Comparison of ENCODE assay signal across 35 cellular contexts in genomic region chr18:75044296-75044695, GRCh38.
"Had no signal": no experiment of that assay in that cellular context is flagged by ENCODE, and none has a peak within 500 bp of the region (broad histone marks: within the 10 kb centered on the region; RNA-seq: fewer than 3 reads in every experiment).

No MANE protein-coding gene starts in this region.

- H3K4me3 Mint-ChIP-seq: activated CD4-positive, alpha-beta memory T cell treated with anti-CD3 and anti-CD28 coated beads for 36 hours; activated CD4-positive, alpha-beta T cell treated with anti-CD3 and anti-CD28 coated beads for 36 hours; activated CD4-positive, alpha-beta T cell treated with anti-CD3 and anti-CD28 coated beads, Interleukin-2, amount 10 ng/mL, durations not matched to agents 24 days and 14 days; activated CD8-positive, alpha-beta memory T cell treated with anti-CD3 and anti-CD28 coated beads, Interleukin-2, amount 10 ng/mL, durations not matched to agents 7 days and 5 days; activated CD8-positive, alpha-beta T cell treated with anti-CD3 and anti-CD28 coated beads, Interleukin-2, amount 10 ng/mL, durations not matched to agents 7 days and 5 days; activated naive CD4-positive, alpha-beta T cell treated with anti-CD3 and anti-CD28 coated beads, Interleukin-2, amount 50 U/mL, for 24 hours; activated naive CD8-positive, alpha-beta T cell treated with anti-CD3 and anti-CD28 coated beads for 36 hours; activated naive CD8-positive, alpha-beta T cell treated with anti-CD3 and anti-CD28 coated beads, Interleukin-2, amount 50 U/mL, for 24 hours; activated T-cell treated with anti-CD3 and anti-CD28 coated beads, Interleukin-2, amount 50 U/mL, for 24 hours; activated T-helper 17 cell treated with anti-CD3 and anti-CD28 coated beads, Interleukin-2, amount 50 U/mL, for 72 hours; brain; T-helper 17 cell; T-helper 2 cell treated with Interferon-gamma antibody and Interleukin-4, amounts not matched to agents 5 μg/mL and 100 μg/mL, for 36 hours had no signal

- H3K4me1 Mint-ChIP-seq: activated CD4-positive, alpha-beta T cell treated with anti-CD3 and anti-CD28 coated beads for 36 hours; activated CD4-positive, alpha-beta T cell treated with anti-CD3 and anti-CD28 coated beads, Interleukin-2, amount 10 ng/mL, durations not matched to agents 24 days and 14 days; activated CD8-positive, alpha-beta memory T cell treated with anti-CD3 and anti-CD28 coated beads, Interleukin-2, amount 10 ng/mL, durations not matched to agents 7 days and 5 days; activated naive CD4-positive, alpha-beta T cell treated with anti-CD3 and anti-CD28 coated beads, Interleukin-2, amount 50 U/mL, for 24 hours; activated naive CD8-positive, alpha-beta T cell treated with anti-CD3 and anti-CD28 coated beads for 36 hours; activated naive CD8-positive, alpha-beta T cell treated with anti-CD3 and anti-CD28 coated beads, Interleukin-2, amount 50 U/mL, for 24 hours had no signal

- H3K4me3 ChIP-seq: adrenal gland, breast epithelium, cardiac muscle cell, colonic mucosa, esophagus squamous epithelium had no signal

- H3K36me3 Mint-ChIP-seq: activated CD4-positive, alpha-beta memory T cell treated with anti-CD3 and anti-CD28 coated beads for 36 hours; activated CD8-positive, alpha-beta memory T cell treated with anti-CD3 and anti-CD28 coated beads, Interleukin-2, amount 10 ng/mL, durations not matched to agents 7 days and 5 days had no signal

- H3K9me3 ChIP-seq: adrenal gland, breast epithelium, colonic mucosa, esophagus squamous epithelium had no signal

- H3K27me3 Mint-ChIP-seq: activated CD4-positive, alpha-beta memory T cell treated with anti-CD3 and anti-CD28 coated beads for 36 hours; activated CD4-positive, alpha-beta T cell treated with anti-CD3 and anti-CD28 coated beads for 36 hours; activated CD4-positive, alpha-beta T cell treated with anti-CD3 and anti-CD28 coated beads, Interleukin-2, amount 10 ng/mL, durations not matched to agents 24 days and 14 days; activated CD8-positive, alpha-beta memory T cell treated with anti-CD3 and anti-CD28 coated beads, Interleukin-2, amount 10 ng/mL, durations not matched to agents 7 days and 5 days; activated naive CD4-positive, alpha-beta T cell treated with anti-CD3 and anti-CD28 coated beads, Interleukin-2, amount 50 U/mL, for 24 hours; activated naive CD8-positive, alpha-beta T cell treated with anti-CD3 and anti-CD28 coated beads for 36 hours; activated naive CD8-positive, alpha-beta T cell treated with anti-CD3 and anti-CD28 coated beads, Interleukin-2, amount 50 U/mL, for 24 hours; activated T-cell treated with anti-CD3 and anti-CD28 coated beads, Interleukin-2, amount 50 U/mL, for 24 hours; activated T-helper 17 cell treated with anti-CD3 and anti-CD28 coated beads, Interleukin-2, amount 50 U/mL, for 72 hours; brain; T-helper 17 cell had no signal

- H3K9me3 Mint-ChIP-seq: activated CD4-positive, alpha-beta memory T cell treated with anti-CD3 and anti-CD28 coated beads for 36 hours; activated CD4-positive, alpha-beta T cell treated with anti-CD3 and anti-CD28 coated beads, Interleukin-2, amount 10 ng/mL, durations not matched to agents 24 days and 14 days; activated naive CD4-positive, alpha-beta T cell treated with anti-CD3 and anti-CD28 coated beads, Interleukin-2, amount 50 U/mL, for 24 hours; activated naive CD8-positive, alpha-beta T cell treated with anti-CD3 and anti-CD28 coated beads for 36 hours; activated naive CD8-positive, alpha-beta T cell treated with anti-CD3 and anti-CD28 coated beads, Interleukin-2, amount 50 U/mL, for 24 hours; activated T-cell treated with anti-CD3 and anti-CD28 coated beads, Interleukin-2, amount 50 U/mL, for 24 hours; activated T-helper 17 cell treated with anti-CD3 and anti-CD28 coated beads, Interleukin-2, amount 50 U/mL, for 72 hours; T-helper 2 cell treated with Interferon-gamma antibody and Interleukin-4, amounts not matched to agents 5 μg/mL and 100 μg/mL, for 36 hours had no signal

- ATAC-seq: activated CD4-positive, alpha-beta T cell treated with anti-CD3 and anti-CD28 coated beads for 36 hours; activated CD8-positive, alpha-beta memory T cell treated with anti-CD3 and anti-CD28 coated beads, Interleukin-2, amount 10 ng/mL, durations not matched to agents 7 days and 5 days; activated CD8-positive, alpha-beta T cell treated with anti-CD3 and anti-CD28 coated beads, Interleukin-2, amount 10 ng/mL, durations not matched to agents 7 days and 5 days; activated naive CD8-positive, alpha-beta T cell treated with anti-CD3 and anti-CD28 coated beads, Interleukin-2, amount 50 U/mL, for 24 hours; activated T-helper 17 cell treated with anti-CD3 and anti-CD28 coated beads, Interleukin-2, amount 50 U/mL, for 72 hours; T-helper 17 cell had no signal

- H3K27ac ChIP-seq: adrenal gland, breast epithelium, cardiac muscle cell, colonic mucosa, epithelial cell of prostate, esophagus squamous epithelium had no signal

- H3K27ac Mint-ChIP-seq: activated CD4-positive, alpha-beta memory T cell treated with anti-CD3 and anti-CD28 coated beads for 36 hours; activated CD4-positive, alpha-beta T cell treated with anti-CD3 and anti-CD28 coated beads for 36 hours; activated CD4-positive, alpha-beta T cell treated with anti-CD3 and anti-CD28 coated beads, Interleukin-2, amount 10 ng/mL, durations not matched to agents 24 days and 14 days; activated CD8-positive, alpha-beta memory T cell treated with anti-CD3 and anti-CD28 coated beads, Interleukin-2, amount 10 ng/mL, durations not matched to agents 7 days and 5 days; activated CD8-positive, alpha-beta T cell treated with anti-CD3 and anti-CD28 coated beads, Interleukin-2, amount 10 ng/mL, durations not matched to agents 7 days and 5 days; activated naive CD4-positive, alpha-beta T cell treated with anti-CD3 and anti-CD28 coated beads, Interleukin-2, amount 50 U/mL, for 24 hours; activated naive CD8-positive, alpha-beta T cell treated with anti-CD3 and anti-CD28 coated beads for 36 hours; activated naive CD8-positive, alpha-beta T cell treated with anti-CD3 and anti-CD28 coated beads, Interleukin-2, amount 50 U/mL, for 24 hours; activated T-cell treated with anti-CD3 and anti-CD28 coated beads, Interleukin-2, amount 50 U/mL, for 24 hours; activated T-helper 17 cell treated with anti-CD3 and anti-CD28 coated beads, Interleukin-2, amount 50 U/mL, for 72 hours; T-helper 17 cell; T-helper 2 cell treated with Interferon-gamma antibody and Interleukin-4, amounts not matched to agents 5 μg/mL and 100 μg/mL, for 36 hours had no signal

- DNase-seq: activated CD4-positive, alpha-beta memory T cell treated with anti-CD3 and anti-CD28 coated beads for 36 hours; activated CD4-positive, alpha-beta T cell treated with anti-CD3 and anti-CD28 coated beads for 36 hours; activated CD4-positive, alpha-beta T cell treated with anti-CD3 and anti-CD28 coated beads, Interleukin-2, amount 10 ng/mL, durations not matched to agents 24 days and 14 days; activated CD4-positive, CD25-positive, alpha-beta regulatory T cell; activated CD4-positive, CD25-positive, alpha-beta regulatory T cell treated with anti-CD3 and anti-CD28 coated beads, Interleukin-2, amount 50 U/mL, for 72 hours; activated CD8-positive, alpha-beta memory T cell treated with anti-CD3 and anti-CD28 coated beads, Interleukin-2, amount 10 ng/mL, durations not matched to agents 7 days and 5 days; activated CD8-positive, alpha-beta memory T cell treated with anti-CD3 and anti-CD28 coated beads, Interleukin-2, amount 50 U/mL, for 4 hours; activated CD8-positive, alpha-beta T cell treated with anti-CD3 and anti-CD28 coated beads, Interleukin-2, amount 10 ng/mL, durations not matched to agents 7 days and 5 days; activated effector memory CD4-positive, alpha-beta T cell treated with Interleukin-2 at 50 U/mL for 16 hours; activated gamma-delta T cell treated with Interleukin-2 at 50 U/mL for 16 hours; activated naive CD4-positive, alpha-beta T cell treated with Interleukin-2 at 50 U/mL for 16 hours; activated naive CD8-positive, alpha-beta T cell treated with anti-CD3 and anti-CD28 coated beads for 36 hours; activated naive CD8-positive, alpha-beta T cell treated with anti-CD3 and anti-CD28 coated beads, Interleukin-2, amount 50 U/mL, for 24 hours; activated T-cell treated with anti-CD3 and anti-CD28 coated beads for 4 hours; activated T-cell treated with anti-CD3 and anti-CD28 coated beads, Interleukin-2, amount 50 U/mL, for 24 hours; adrenal gland; amygdala; aorta; central memory CD4-positive, alpha-beta T cell; cerebellar nuclear complex; colonic mucosa; effector CD8-positive, alpha-beta T cell; esophagus squamous epithelium; foreskin melanocyte; head of caudate nucleus; T-helper 1 cell; T-helper 17 cell; T1000 had no signal

- H3K4me1 ChIP-seq: adrenal gland, breast epithelium, colonic mucosa had no signal

- H3K27me3 ChIP-seq: adrenal gland, breast epithelium, cardiac muscle cell, colonic mucosa, esophagus squamous epithelium had no signal

- H3K36me3 ChIP-seq: adrenal gland, breast epithelium, cardiac muscle cell, colonic mucosa, esophagus squamous epithelium had no signal
